Comparison of ENCODE assay signal across 2 cellular contexts in the genomic region with DNA sequence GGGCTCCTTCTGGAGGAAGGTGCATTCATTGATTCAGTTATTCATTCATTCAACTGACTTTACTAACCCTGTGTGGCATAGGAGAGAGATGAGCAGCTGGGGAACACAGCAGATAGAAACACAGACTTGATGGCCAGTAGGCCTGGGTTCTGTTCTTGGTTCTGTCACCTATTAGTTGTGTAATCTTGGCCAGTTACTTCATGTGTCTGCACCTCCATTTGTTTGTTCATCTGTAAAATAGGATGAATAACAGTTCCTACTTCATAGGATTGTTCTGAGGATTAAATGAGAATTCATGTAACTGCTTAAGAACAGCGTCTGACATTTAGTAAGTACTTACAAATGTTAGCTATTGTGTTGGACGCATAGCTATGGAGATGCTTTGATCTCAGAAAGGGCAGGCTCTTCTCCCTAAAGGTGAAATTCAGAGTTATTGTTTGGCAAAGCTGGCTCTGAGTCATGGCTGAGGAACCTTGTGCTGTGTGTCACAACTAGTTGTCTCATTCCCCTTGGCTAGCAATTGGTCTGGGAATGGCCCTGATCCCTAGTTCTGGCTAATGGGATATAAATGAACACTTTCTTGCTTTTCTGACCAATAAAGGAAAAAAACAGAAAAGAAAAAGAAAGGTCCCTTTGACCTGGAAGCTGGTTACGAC.
TF ChIP-seq lines count a peak whose summit lies in the region.

No MANE protein-coding gene starts in this region.

TF ChIP-seq in A549, 52 proteins besides CTCF, POLR2A, EP300 and RAD21:
- peak in 1 of 2 experiments; percentile 59; a peak in 2 of 5 replicates for TF ChIP-seq JUN (IDR thresholded peaks at IDR 0.05)
- no peak for TF ChIP-seq ZSCAN20 (CRISPR knock-in tag; IDR thresholded peaks at IDR 0.05)
- peak; percentile 68; the same call in 1 of the 2 replicates for TF ChIP-seq FOSL2 (IDR thresholded peaks at IDR 0.05)
- TF ChIP-seq FOSL2 (CRISPR knock-in tag; IDR thresholded peaks at IDR 0.05), result peak; percentile 50
- TF ChIP-seq CEBPB (IDR thresholded peaks at IDR 0.05), result peak in 1 of 2 experiments; percentile 44; a peak in 2 of 4 replicates
- TF ChIP-seq NFE2L2 (conservative IDR thresholded peaks at IDR 0.05; ENCODE audit: low read length), result no peak
- TF ChIP-seq SMC3 (IDR thresholded peaks at IDR 0.05), result peak; percentile 23; the same call in 1 of the 3 replicates
- TF ChIP-seq JUNB (IDR thresholded peaks at IDR 0.05), result peak; percentile 79
- no peak for TF ChIP-seq FOXS1 (CRISPR knock-in tag; IDR thresholded peaks at IDR 0.05)

TF ChIP-seq in H1, 55 proteins besides CTCF, POLR2A, EP300 and RAD21:
- TF ChIP-seq FOSL1 (IDR thresholded peaks at IDR 0.05; ENCODE audit: insufficient read depth, low read depth, low read length) (no peak), EGR1 (IDR thresholded peaks at IDR 0.05; ENCODE audit: borderline replicate concordance, low read depth, low read length) (no peak), SUZ12 (IDR thresholded peaks at IDR 0.05; ENCODE audit: low read length) (no peak), CBX8 (IDR thresholded peaks at IDR 0.05; ENCODE audit: borderline replicate concordance, low read depth, low read length) (no peak), KDM1A (IDR thresholded peaks at IDR 0.05; ENCODE audit: borderline replicate concordance, low read length) (0 out of 2 replicates have a peak, but pooled peaks have one; percentile 28)
- TF ChIP-seq, protein P1, sequence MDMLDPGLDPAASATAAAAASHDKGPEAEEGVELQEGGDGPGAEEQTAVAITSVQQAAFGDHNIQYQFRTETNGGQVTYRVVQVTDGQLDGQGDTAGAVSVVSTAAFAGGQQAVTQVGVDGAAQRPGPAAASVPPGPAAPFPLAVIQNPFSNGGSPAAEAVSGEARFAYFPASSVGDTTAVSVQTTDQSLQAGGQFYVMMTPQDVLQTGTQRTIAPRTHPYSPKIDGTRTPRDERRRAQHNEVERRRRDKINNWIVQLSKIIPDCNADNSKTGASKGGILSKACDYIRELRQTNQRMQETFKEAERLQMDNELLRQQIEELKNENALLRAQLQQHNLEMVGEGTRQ (IDR thresholded peaks at IDR 0.05; ENCODE audit: low read length), result no peak
